Comparison of ENCODE assay signal across 8 cellular contexts in the genomic region with DNA sequence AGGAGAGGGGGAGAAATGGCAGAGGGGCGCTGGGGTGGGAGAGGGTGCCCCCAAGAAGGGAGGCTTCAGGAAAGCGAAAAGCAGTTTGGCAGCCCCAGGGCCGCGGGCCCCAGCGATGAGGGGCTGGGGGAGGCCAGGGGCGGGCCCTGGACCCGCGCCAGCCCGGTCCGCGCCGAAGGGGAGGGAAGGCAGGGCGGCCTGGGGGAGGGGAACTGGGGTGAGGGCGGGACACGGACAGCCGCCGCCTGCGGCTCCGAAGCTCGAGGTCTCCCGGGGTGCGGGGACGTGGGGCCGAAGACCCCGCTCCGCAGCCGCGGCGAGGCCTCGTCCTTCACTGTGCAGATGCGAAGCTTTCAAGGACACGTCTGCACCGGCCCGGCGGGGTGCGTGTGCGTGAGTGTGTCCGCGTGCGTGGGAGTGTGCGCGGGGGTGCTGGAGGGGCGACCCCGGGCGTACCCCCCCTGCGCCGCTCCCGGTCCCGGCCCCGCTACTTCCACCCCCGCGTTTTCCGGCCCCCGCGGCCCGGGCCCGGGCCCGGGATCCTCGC. TPM values are rescaled to one million over a fixed set of nuclear protein-coding genes. Genes with fewer than 3 reads are reported as not detected.
DNase-seq lines count a peak whose midpoint lies in the region; ATAC-seq, FAIRE-seq and TF ChIP-seq lines count a peak whose summit lies in the region.

No MANE protein-coding gene starts in this region.

- peak overlapping the region; percentile 90 to 99 for H3K27ac ChIP-seq in A549
- peak overlapping the region; percentile 28 to 59 for H3K27ac ChIP-seq in esophagus (ENCODE audit: low read depth in 2 of 2, low read length in 1 of 2)
- H3K27ac ChIP-seq in neutrophil = peak overlapping the region; percentile 67

- peak overlapping the region; percentile 70 for H3K4me3 ChIP-seq in A549
- peak overlapping the region; percentile 65 to 90 for H3K4me3 ChIP-seq in esophagus (ENCODE audit: low read depth in 1 of 2, low read length in 2 of 2)
- peak overlapping the region; percentile 58 to 67 for H3K4me3 ChIP-seq in neutrophil (ENCODE audit: low read depth in 1 of 2, low read length in 1 of 2)

- POLR2A ChIA-PET in A549 (lab: Yijun Ruan, JAX) = interaction anchor here (0.6 kb wide), 1 partner anchor 184 kb away, joined by 4 read pairs; no protein-coding TSS in a partner anchor

- H3K4me2 ChIP-seq in A549 = peak overlapping the region; percentile 90

- H3K4me1 ChIP-seq in A549 (peaks cover 9% of the 10 kb centered on the region), esophagus (ENCODE audit: control insufficient read depth in 2 of 2, insufficient read depth in 2 of 2, low read length in 1 of 2) (peaks cover 2 to 11% of the 10 kb centered on the region in 2 donors), neutrophil (ENCODE audit: control insufficient read depth in 1 of 2, insufficient read depth in 1 of 2, low read depth in 1 of 2, low read length in 1 of 2) (peaks cover 8 to 20% of the 10 kb centered on the region in 2 experiments)

- no peak for DNase-seq in A549 (ENCODE audit: low read depth in 1 of 2, low spot score in 1 of 2)
- peak; percentile 39 to 53 for DNase-seq in activated CD4-positive, alpha-beta T cell treated with anti-CD3 and anti-CD28 coated beads for 4 hours
- DNase-seq in RPMI8226 = no peak
- DNase-seq in EL = no peak

- H3K27me3 ChIP-seq in esophagus (ENCODE audit: control insufficient read depth in 1 of 2, insufficient read depth in 2 of 2, low read length in 2 of 2) (no peaks in the 10 kb centered on the region), neutrophil (peaks cover 33% of the 10 kb centered on the region)

- ATAC-seq in A549 = no peak
- ATAC-seq in GM21737 (IDR thresholded peaks at IDR 0.05; ENCODE audit: unreplicated experiment) = peak; percentile 3
- no peak for ATAC-seq in HG03354 (IDR thresholded peaks at IDR 0.05; ENCODE audit: poor library complexity, severe bottlenecking, unreplicated experiment)

- CTCF ChIA-PET in A549 (lab: Yijun Ruan, JAX) = interaction anchor here (0.8 to 2.0 kb wide), 5 partner anchors 13 to 325 kb away, joined by 3 to 4 read pairs (median 4); no protein-coding TSS in a partner anchor

- FAIRE-seq in A549 (lab: Jason Lieb, UNC) = no peak

- TF ChIP-seq EP300 in A549 (IDR thresholded peaks at IDR 0.05) = no peak

- H3K36me3 ChIP-seq in esophagus (ENCODE audit: control insufficient read depth in 2 of 2, insufficient read depth in 2 of 2, low read length in 1 of 2) (peaks cover 0 to 2% of the 10 kb centered on the region in 2 donors), neutrophil (no peaks in the 10 kb centered on the region)

- WGBS in A549 (ENCODE audit: missing lambda C conversion rate) = 0% methylated on average over 6 of the region's 59 CpGs
- 2 to 3% methylated on average over 22 to 59 of the region's 59 CpGs for WGBS in esophagus, 2 donors

- TF ChIP-seq RAD21 in A549 (conservative IDR thresholded peaks at IDR 0.05 in 1 of 2, IDR thresholded peaks at IDR 0.05 in 1 of 2) = no peak

- H3K9me3 ChIP-seq in A549 = no peaks in the 10 kb centered on the region
- no peaks in the 10 kb centered on the region for H3K9me3 ChIP-seq in esophagus (ENCODE audit: control insufficient read depth in 2 of 2, insufficient read depth in 1 of 2, low read depth in 1 of 2, low read length in 1 of 2)
- no peaks in the 10 kb centered on the region for H3K9me3 ChIP-seq in neutrophil

- no peak for TF ChIP-seq CTCF in A549 (IDR thresholded peaks at IDR 0.05)
- TF ChIP-seq CTCF in neutrophil (IDR thresholded peaks at IDR 0.05) = no peak

- TF ChIP-seq POLR2A in A549 (IDR thresholded peaks at IDR 0.05; ENCODE audit: low read length) = no peak

TF ChIP-seq in A549, 52 proteins besides CTCF, POLR2A, EP300 and RAD21:
- TF ChIP-seq, protein P1, sequence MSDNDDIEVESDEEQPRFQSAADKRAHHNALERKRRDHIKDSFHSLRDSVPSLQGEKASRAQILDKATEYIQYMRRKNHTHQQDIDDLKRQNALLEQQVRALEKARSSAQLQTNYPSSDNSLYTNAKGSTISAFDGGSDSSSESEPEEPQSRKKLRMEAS (IDR thresholded peaks at IDR 0.05) = peak; percentile 39; the same call in 1 of the 2 replicates
- TF ChIP-seq, protein P2, sequence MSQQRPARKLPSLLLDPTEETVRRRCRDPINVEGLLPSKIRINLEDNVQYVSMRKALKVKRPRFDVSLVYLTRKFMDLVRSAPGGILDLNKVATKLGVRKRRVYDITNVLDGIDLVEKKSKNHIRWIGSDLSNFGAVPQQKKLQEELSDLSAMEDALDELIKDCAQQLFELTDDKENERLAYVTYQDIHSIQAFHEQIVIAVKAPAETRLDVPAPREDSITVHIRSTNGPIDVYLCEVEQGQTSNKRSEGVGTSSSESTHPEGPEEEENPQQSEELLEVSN (IDR thresholded peaks at IDR 0.05; ENCODE audit: borderline replicate concordance, low read depth) = peak; percentile 75
- TF ChIP-seq, protein P3, sequence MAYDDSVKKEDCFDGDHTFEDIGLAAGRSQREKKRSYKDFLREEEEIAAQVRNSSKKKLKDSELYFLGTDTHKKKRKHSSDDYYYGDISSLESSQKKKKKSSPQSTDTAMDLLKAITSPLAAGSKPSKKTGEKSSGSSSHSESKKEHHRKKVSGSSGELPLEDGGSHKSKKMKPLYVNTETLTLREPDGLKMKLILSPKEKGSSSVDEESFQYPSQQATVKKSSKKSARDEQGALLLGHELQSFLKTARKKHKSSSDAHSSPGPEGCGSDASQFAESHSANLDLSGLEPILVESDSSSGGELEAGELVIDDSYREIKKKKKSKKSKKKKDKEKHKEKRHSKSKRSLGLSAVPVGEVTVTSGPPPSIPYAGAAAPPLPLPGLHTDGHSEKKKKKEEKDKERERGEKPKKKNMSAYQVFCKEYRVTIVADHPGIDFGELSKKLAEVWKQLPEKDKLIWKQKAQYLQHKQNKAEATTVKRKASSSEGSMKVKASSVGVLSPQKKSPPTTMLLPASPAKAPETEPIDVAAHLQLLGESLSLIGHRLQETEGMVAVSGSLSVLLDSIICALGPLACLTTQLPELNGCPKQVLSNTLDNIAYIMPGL (CRISPR knock-in tag; IDR thresholded peaks at IDR 0.05; ENCODE audit: borderline replicate concordance) = no peak
- no peak for TF ChIP-seq MYC (IDR thresholded peaks at IDR 0.05; ENCODE audit: borderline replicate concordance, low read length)

RNA-seq across cellular contexts. Expression of gene DNMT3A, which starts 1.3 kb away (rescaled TPM):
- polyA plus RNA-seq in A549 (2011; rRNA removed) (4.4 and 5.7 TPM in 2 replicates), A549 (2017; fragmentation: RNase III; extraction: RNeasy Plus Mini Kit Qiagen cat#74134 plus additional on column Dnase treatment) (8.1 to 12.2 TPM (median 11.9 TPM) in 3 replicates), esophagus (1 to 10 TPM; 5.0 to 7.3 TPM)
- polyA plus RNA-seq in A549 (2012; cell fraction: cytosol; rRNA removed) = 2.3 and 4.0 TPM in 2 replicates
- 8.3 and 13.3 TPM in 2 replicates for polyA plus RNA-seq in A549 (2012; cell fraction: nucleus; rRNA removed)
- polyA minus RNA-seq in A549 (2011; rRNA and poly(A)+ RNA removed) = 16.5 and 23.3 TPM in 2 replicates

Comparison
In these comparisons a context has a peak if more than half of its experiments do, and no peak if none do; other contexts are left out.
1. DNase-seq: peak in activated CD4-positive, alpha-beta T cell treated with anti-CD3 and anti-CD28 coated beads for 4 hours (2 of 2); none in A549 (0 of 2), RPMI8226 (single experiment) and EL (single experiment).
2. H3K27ac ChIP-seq: peak in every context shown above with its lines; median percentile 94 in A549; 67 in neutrophil; 44 in esophagus.
3. Peak in every context shown above with its lines, with median percentiles within 50 percentile points of each other: H3K4me3 ChIP-seq.